Comparison of ENCODE assay signal across 9 cellular contexts in genomic region chr10:71970331-71970730, GRCh38. TPM values are rescaled to one million over a fixed set of nuclear protein-coding genes. Genes with fewer than 3 reads are reported as not detected.
DNase-seq lines count a peak whose midpoint lies in the region; ATAC-seq and TF ChIP-seq lines count a peak whose summit lies in the region.
"Had no signal": no experiment of that assay in that cellular context is flagged by ENCODE, and none has a peak within 500 bp of the region (broad histone marks: within the 10 kb centered on the region; RNA-seq: fewer than 3 reads in every experiment).

No MANE protein-coding gene starts in this region.

- H3K4me1 ChIP-seq in right cardiac atrium (ENCODE audit: control insufficient read depth, insufficient read depth, low read length) = peaks cover 50% of the 10 kb centered on the region

- no peak for ATAC-seq in right cardiac atrium

- 65% methylated on average over 10 of the region's 10 CpGs for WGBS in right cardiac atrium

- H3K9me3 ChIP-seq in right cardiac atrium (ENCODE audit: control insufficient read depth, low read length) = no peaks in the 10 kb centered on the region

- DNase-seq in HFF-Myc (ENCODE audit: extremely low read depth, low read depth) (no peak), right cardiac atrium (peak in 2 of 3 donors; percentile 56 to 62), superior temporal gyrus (ENCODE audit: extremely low spot score) (peak; percentile 27), dedifferentiated amniotic fluid mesenchymal stem cell (ENCODE audit: extremely low spot score) (no peak), posterior vena cava (ENCODE audit: low spot score) (no peak)
- DNase-seq in stimulated activated CD4-positive, alpha-beta T cell treated with anti-CD3 and anti-CD28 coated beads, Interleukin-12 subunit alpha, Interleukin-12 subunit beta, amount 100 ng/mL, for 4 hours = no peak
- no peak for DNase-seq in effector CD4-positive, alpha-beta T cell
- DNase-seq: NCI-H2107 had no signal

- no peaks in the 10 kb centered on the region for H3K27me3 ChIP-seq in right cardiac atrium (ENCODE audit: control insufficient read depth, insufficient read depth)

- TF ChIP-seq CTCF in HFF-Myc (IDR thresholded peaks at IDR 0.05; ENCODE audit: low read depth, low read length, missing control alignments) (peak; percentile 28), VCaP (conservative IDR thresholded peaks at IDR 0.05) (peak; percentile 69)

- intact Hi-C loops in right cardiac atrium (cut with DNase I) (no loop called here), posterior vena cava (cut with DNase I) (loop anchor here in 1 of 2 donors (5.0 kb wide), 1 partner anchor 42 kb away; no protein-coding TSS in a partner anchor)

- H3K27ac ChIP-seq in VCaP (peak overlapping the region; percentile 81), right cardiac atrium (ENCODE audit: low read length) (no peak overlapping the region)

- H3K4me3 ChIP-seq in HFF-Myc (replicated peaks; ENCODE audit: low read depth, low read length) (no peak overlapping the region), right cardiac atrium (ENCODE audit: low read length) (no peak overlapping the region)

RNA-seq across cellular contexts. Expression of gene CHST3, which starts 6.1 kb away (rescaled TPM):
- 10 to 100 TPM; 19.8 to 37.0 (median 23.3) TPM for total RNA-seq in right cardiac atrium
- polyA plus RNA-seq in right cardiac atrium = 14.9 TPM
- total RNA-seq in posterior vena cava = 10 to 100 TPM; 34.9 to 37.7 TPM

Comparison
In these comparisons a context has a peak if more than half of its experiments do, and no peak if none do; other contexts are left out.
1. DNase-seq: peak in right cardiac atrium (2 of 3) and superior temporal gyrus (single experiment); none in HFF-Myc (single experiment), dedifferentiated amniotic fluid mesenchymal stem cell (single experiment), stimulated activated CD4-positive, alpha-beta T cell treated with anti-CD3 and anti-CD28 coated beads, Interleukin-12 subunit alpha, Interleukin-12 subunit beta, amount 100 ng/mL, for 4 hours (single experiment), effector CD4-positive, alpha-beta T cell (single experiment) and posterior vena cava (single experiment).